Comparison of ENCODE assay signal across 24 cellular contexts in genomic region chr4:8123865-8124264, GRCh38. TPM values are rescaled to one million over a fixed set of nuclear protein-coding genes. Genes with fewer than 3 reads are reported as not detected.
DNase-seq lines count a peak whose midpoint lies in the region; ATAC-seq and TF ChIP-seq lines count a peak whose summit lies in the region.
"Had no signal": no experiment of that assay in that cellular context is flagged by ENCODE, and none has a peak within 500 bp of the region (broad histone marks: within the 10 kb centered on the region; RNA-seq: fewer than 3 reads in every experiment).

No MANE protein-coding gene starts in this region.

- peaks cover 0 to 15% of the 10 kb centered on the region in 2 donors for H3K4me1 ChIP-seq in right atrium auricular region
- H3K4me1 ChIP-seq in OCI-LY7 (ENCODE audit: insufficient read depth, low read length, poor library complexity, severe bottlenecking): peaks cover 7% of the 10 kb centered on the region
- H3K4me1 ChIP-seq: Peyer's patch had no signal

- H3K9me3 ChIP-seq in right atrium auricular region: no peaks in the 10 kb centered on the region
- H3K9me3 ChIP-seq in OCI-LY7 (ENCODE audit: low read length): no peaks in the 10 kb centered on the region
- H3K9me3 ChIP-seq: Peyer's patch, SK-N-SH had no signal

- peak; percentile 62 to 73 for ATAC-seq in stimulated activated naive B cell treated with anti-CD40 and anti-IgM and Interleukin-4, amounts not matched to agents 10 μg/mL and 1 μg/mL and 100 μg/mL, for 72 hours (replicated peaks)
- ATAC-seq in HG03039 (IDR thresholded peaks at IDR 0.05; ENCODE audit: unreplicated experiment) (no peak), HG03175 (IDR thresholded peaks at IDR 0.05; ENCODE audit: unreplicated experiment) (no peak), HG03354 (IDR thresholded peaks at IDR 0.05; ENCODE audit: poor library complexity, severe bottlenecking, unreplicated experiment) (no peak)

- H3K4me3 ChIP-seq in right atrium auricular region: no peak overlapping the region
- no peak overlapping the region for H3K4me3 ChIP-seq in OCI-LY7 (ENCODE audit: low read depth, low read length, poor library complexity, severe bottlenecking)
- H3K4me3 ChIP-seq: GM23248, Peyer's patch had no signal

- H3K36me3 Mint-ChIP-seq in neural crest cell (ENCODE audit: low read depth): no peaks in the 10 kb centered on the region
- H3K36me3 Mint-ChIP-seq in stimulated activated naive B cell treated with anti-CD40 and anti-IgM and Interleukin-4, amounts not matched to agents 10 μg/mL and 1 μg/mL and 100 μg/mL, for 72 hours: peaks cover 0 to 4% of the 10 kb centered on the region in 2 donors
- H3K36me3 Mint-ChIP-seq: IgD-negative memory B cell had no signal

- peak overlapping the region; percentile 86 for H3K27ac Mint-ChIP-seq in neural crest cell (ENCODE audit: unreplicated experiment)
- H3K27ac Mint-ChIP-seq in stimulated activated naive B cell treated with anti-CD40 and anti-IgM and Interleukin-4, amounts not matched to agents 10 μg/mL and 1 μg/mL and 100 μg/mL, for 72 hours: no peak overlapping the region

- H3K4me1 Mint-ChIP-seq in neural crest cell: peaks cover 14% of the 10 kb centered on the region
- H3K4me1 Mint-ChIP-seq in stimulated activated naive B cell treated with anti-CD40 and anti-IgM and Interleukin-4, amounts not matched to agents 10 μg/mL and 1 μg/mL and 100 μg/mL, for 72 hours: peaks cover 23 to 36% of the 10 kb centered on the region in 2 donors
- H3K4me1 Mint-ChIP-seq: IgD-negative memory B cell had no signal

- peak overlapping the region; percentile 40 to 57 for H3K27ac ChIP-seq in right atrium auricular region
- H3K27ac ChIP-seq in OCI-LY7 (ENCODE audit: low read depth, low read length, poor library complexity, severe bottlenecking): no peak overlapping the region
- H3K27ac ChIP-seq: GM23248, HL-60, Peyer's patch had no signal

- TF ChIP-seq CTCF in right atrium auricular region (IDR thresholded peaks at IDR 0.05) (no peak), OCI-LY7 (conservative IDR thresholded peaks at IDR 0.05; ENCODE audit: low read length) (no peak), neural crest cell (conservative IDR thresholded peaks at IDR 0.05) (no peak)

- H2AFZ ChIP-seq in OCI-LY7 (ENCODE audit: low read length): no peak overlapping the region
- H2AFZ ChIP-seq: GM23248 had no signal

- H3K27me3 Mint-ChIP-seq in neural crest cell (ENCODE audit: low read depth): no peaks in the 10 kb centered on the region
- peaks cover 0 to 9% of the 10 kb centered on the region in 2 donors for H3K27me3 Mint-ChIP-seq in stimulated activated naive B cell treated with anti-CD40 and anti-IgM and Interleukin-4, amounts not matched to agents 10 μg/mL and 1 μg/mL and 100 μg/mL, for 72 hours

- CTCF ChIA-PET in OCI-LY7 (lab: Charles Lee; ENCODE audit: unreplicated experiment): no interaction called here

- DNase-seq in right atrium auricular region (ENCODE audit: low spot score): no peak
- no peak for DNase-seq in cardiac septum (ENCODE audit: low spot score)
- DNase-seq in OCI-LY7 (ENCODE audit: low spot score): peak; percentile 35
- DNase-seq in neural crest cell (ENCODE audit: low read depth, low spot score): no peak
- no peak for DNase-seq in stimulated activated naive B cell treated with anti-CD40 and anti-IgM and Interleukin-4, amounts not matched to agents 10 μg/mL and 1 μg/mL and 100 μg/mL, for 72 hours
- DNase-seq: Calu3, DMS153, GM23248, H9, NCI-H1417 treated with DMSO at 0.1 percent for 48 hours, NCI-H1694 treated with DMSO at 0.1 percent for 48 hours, NCI-H2081 treated with DMSO at 0.1 percent for 48 hours, NCI-H2171, NCI-H226, NCI-H510A, NCI-H69, OCI-M1, Peyer's patch had no signal

- BruUV-seq in OCI-LY7 (replicated peaks; lab: Mats Ljungman, UMichigan): no TSS peak

- H3K9me2 ChIP-seq in OCI-LY7 (ENCODE audit: insufficient read depth, low read length): no peaks in the 10 kb centered on the region
- H3K9me2 ChIP-seq: SK-N-SH had no signal

- no peaks in the 10 kb centered on the region for H3K79me2 ChIP-seq in OCI-LY7 (ENCODE audit: insufficient read depth, low read depth, low read length)

- no peak overlapping the region for H3K4me3 Mint-ChIP-seq in neural crest cell
- no peak overlapping the region for H3K4me3 Mint-ChIP-seq in stimulated activated naive B cell treated with anti-CD40 and anti-IgM and Interleukin-4, amounts not matched to agents 10 μg/mL and 1 μg/mL and 100 μg/mL, for 72 hours
- H3K4me3 Mint-ChIP-seq: H9, IgD-negative memory B cell had no signal

- no peak overlapping the region for H3K4me2 ChIP-seq in OCI-LY7 (ENCODE audit: low read length)
- H3K4me2 ChIP-seq: SK-N-SH had no signal

- H3K9me3 Mint-ChIP-seq in neural crest cell: no peaks in the 10 kb centered on the region
- no peaks in the 10 kb centered on the region for H3K9me3 Mint-ChIP-seq in stimulated activated naive B cell treated with anti-CD40 and anti-IgM and Interleukin-4, amounts not matched to agents 10 μg/mL and 1 μg/mL and 100 μg/mL, for 72 hours
- H3K9me3 Mint-ChIP-seq: H9, IgD-negative memory B cell had no signal

- POLR2A ChIA-PET in OCI-LY7 (lab: Charles Lee): no interaction called here

- no peaks in the 10 kb centered on the region for H3K27me3 ChIP-seq in right atrium auricular region
- H3K27me3 ChIP-seq: Peyer's patch had no signal

- intact Hi-C loops in cardiac septum (cut with DNase I) (loop anchor here (2.0 kb wide), 1 partner anchor 21 kb away; no protein-coding TSS in a partner anchor), OCI-LY7 (cut with micrococcal nuclease; ENCODE audit: unreplicated experiment) (no loop called here)

- no peaks in the 10 kb centered on the region for H3K36me3 ChIP-seq in right atrium auricular region
- H3K36me3 ChIP-seq in OCI-LY7 (ENCODE audit: insufficient read depth, low read length): no peaks in the 10 kb centered on the region
- H3K36me3 ChIP-seq: Peyer's patch had no signal

- H4K20me1 ChIP-seq in OCI-LY7 (ENCODE audit: insufficient read depth, low read length): no peaks in the 10 kb centered on the region

RNA-seq across cellular contexts. Expression of gene ABLIM2, which starts 34.7 kb away (rescaled TPM):
- total RNA-seq in right atrium auricular region: 10 to 100 TPM in 1 of 2 donors, 1 to 10 TPM in 1; 5.7 to 11.2 TPM
- total RNA-seq in cardiac septum: 22.6 TPM
- 0.23 and 0.76 TPM in 2 replicates for total RNA-seq in OCI-LY7 (2014; rRNA removed; shearing (Covaris generic))
- total RNA-seq in OCI-LY7 (2022): 0.72 TPM in 1 of 2 replicates, not detected in the other
- 3.8 and 6.8 TPM in 2 replicates for total RNA-seq in neural crest cell
- total RNA-seq: GM23248 had no signal

Comparison
In these comparisons a context has a peak if more than half of its experiments do, and no peak if none do; other contexts are left out.
1. ATAC-seq: peak in stimulated activated naive B cell treated with anti-CD40 and anti-IgM and Interleukin-4, amounts not matched to agents 10 μg/mL and 1 μg/mL and 100 μg/mL, for 72 hours (2 of 2); none in HG03039 (single experiment), HG03175 (single experiment) and HG03354 (single experiment).